In the genomic region with DNA sequence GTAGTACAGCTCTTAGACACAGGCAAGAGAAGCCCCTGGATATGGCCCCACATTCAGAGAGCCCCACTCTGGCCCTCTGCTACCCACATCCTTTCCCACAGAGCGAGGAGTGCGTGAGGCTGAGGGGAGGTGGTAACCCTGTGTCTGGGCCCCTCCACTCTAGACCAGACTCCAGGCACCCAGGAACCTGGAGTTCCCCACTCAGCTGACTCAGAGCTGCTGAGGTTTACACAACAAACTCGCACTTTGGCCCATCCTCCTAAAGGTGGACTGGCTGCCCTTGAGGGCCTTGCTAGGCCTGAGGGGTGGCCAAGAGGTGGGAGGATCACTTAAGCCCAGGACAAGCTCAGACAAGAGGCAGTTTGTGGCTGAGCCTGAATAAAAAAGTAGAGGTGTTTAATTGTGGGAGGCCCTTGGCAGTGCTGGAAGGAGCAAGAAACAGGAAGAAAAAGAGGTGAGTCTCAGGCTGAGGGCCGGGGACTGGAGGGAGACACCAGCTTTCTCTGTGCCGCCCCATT, we compare ENCODE assay signal across 8 cellular contexts. TPM values are rescaled to one million over a fixed set of nuclear protein-coding genes. Genes with fewer than 3 reads are reported as not detected.
A peak's percentile ranks its signal among the peaks of the same experiment; 100 is the strongest.
DNase-seq lines count a peak whose midpoint lies in the region; ATAC-seq, FAIRE-seq and TF ChIP-seq lines count a peak whose summit lies in the region.

No MANE protein-coding gene starts in this region.

- no peak overlapping the region for H2BK120ac ChIP-seq in H1 (replicated peaks; ENCODE audit: low read depth, low read length)

- CTCF ChIA-PET in H1 (lab: Charles Lee; ENCODE audit: partially characterized antibody) = interaction anchor here (0.7 to 12.7 kb wide), 8 partner anchors 9 to 121 kb away, joined by 3 to 142 read pairs (median 4); partner anchors contain the start of gene MR1

- TF ChIP-seq POLR2A in NB4 (IDR thresholded peaks at IDR 0.05; ENCODE audit: extremely low read depth, insufficient read length) (no peak), H1 (IDR thresholded peaks at IDR 0.05; ENCODE audit: control extremely low read depth in 1 of 2, low read depth in 2 of 2, low read length in 2 of 2) (no peak)

- H3K4me2 ChIP-seq in H1 (ENCODE audit: insufficient read depth in 1 of 2, low read depth in 2 of 2, low read length in 2 of 2) = no peak overlapping the region
- H3K4me2 ChIP-seq in osteoblast (ENCODE audit: insufficient read depth, low read length) = no peak overlapping the region

- no peak overlapping the region for H3K27ac ChIP-seq in H1 (ENCODE audit: low read depth, low read length)
- no peak overlapping the region for H3K27ac ChIP-seq in osteoblast (ENCODE audit: low read depth, low read length)

- H3K14ac ChIP-seq in H1 (ENCODE audit: insufficient read length) = no peak overlapping the region

- no peak for TF ChIP-seq EP300 in H1 (IDR thresholded peaks at IDR 0.05; ENCODE audit: borderline replicate concordance in 1 of 2, low read depth in 2 of 2, low read length in 2 of 2)

- H4K20me1 ChIP-seq in H1 (replicated peaks in 1 of 2; ENCODE audit: control insufficient read depth in 1 of 2, insufficient read depth in 2 of 2, low read length in 2 of 2) (no peaks in the 10 kb centered on the region), osteoblast (ENCODE audit: insufficient read depth, low read length) (no peaks in the 10 kb centered on the region)

- H2AFZ ChIP-seq in H1 (ENCODE audit: low read length) (no peak overlapping the region), osteoblast (ENCODE audit: low read length) (no peak overlapping the region)

- H3K27me3 ChIP-seq in H1 (replicated peaks in 1 of 4; ENCODE audit: control insufficient read depth in 3 of 4, extremely low read depth in 1 of 4, insufficient read depth in 3 of 4, low read length in 3 of 4) = no peaks in the 10 kb centered on the region
- H3K27me3 ChIP-seq in osteoblast (ENCODE audit: insufficient read depth, low read length) = no peaks in the 10 kb centered on the region

- no peak overlapping the region for H2BK5ac ChIP-seq in H1 (ENCODE audit: low read depth, low read length)

- no peaks in the 10 kb centered on the region for H3K79me1 ChIP-seq in H1 (ENCODE audit: low read depth, low read length)

- peak overlapping the region; percentile 98 for H3K27ac Mint-ChIP-seq in stimulated activated effector memory CD8-positive, alpha-beta T cell treated with anti-CD3 and anti-CD28 coated beads, Interleukin-12 subunit alpha, Interleukin-12 subunit beta, amount 100 ng/mL, for 72 hours

- no peak overlapping the region for H3K4ac ChIP-seq in H1 (replicated peaks; ENCODE audit: insufficient read length, low read depth, low read length)

- H3K23ac ChIP-seq in H1 (ENCODE audit: insufficient read length) = no peak overlapping the region

- no peak overlapping the region for H3K18ac ChIP-seq in H1 (ENCODE audit: extremely low read depth, low read length)

- H3K36me3 ChIP-seq in H1 (ENCODE audit: control insufficient read depth in 2 of 4, insufficient read depth in 4 of 4, low read length in 3 of 4) = no peaks in the 10 kb centered on the region
- no peaks in the 10 kb centered on the region for H3K36me3 ChIP-seq in osteoblast (ENCODE audit: insufficient read depth, low read length)

- H3K36me3 Mint-ChIP-seq in stimulated activated effector memory CD8-positive, alpha-beta T cell treated with anti-CD3 and anti-CD28 coated beads, Interleukin-12 subunit alpha, Interleukin-12 subunit beta, amount 100 ng/mL, for 72 hours = peaks cover 66% of the 10 kb centered on the region

- no peak overlapping the region for H4K91ac ChIP-seq in H1 (replicated peaks; ENCODE audit: insufficient read length, low read length)

- no peaks in the 10 kb centered on the region for H3K79me2 ChIP-seq in H1 (ENCODE audit: control insufficient read depth in 1 of 2, insufficient read depth in 2 of 2, low read length in 2 of 2)
- H3K79me2 ChIP-seq in osteoblast (ENCODE audit: insufficient read depth, low read length) = no peaks in the 10 kb centered on the region

- peaks cover 54% of the 10 kb centered on the region for H3K4me1 Mint-ChIP-seq in stimulated activated effector memory CD8-positive, alpha-beta T cell treated with anti-CD3 and anti-CD28 coated beads, Interleukin-12 subunit alpha, Interleukin-12 subunit beta, amount 100 ng/mL, for 72 hours

- H3K4me3 ChIP-seq in NB4 (ENCODE audit: low read depth, low read length) (no peak overlapping the region), H1 (ENCODE audit: extremely low read depth in 1 of 4, insufficient read depth in 2 of 4, low read depth in 3 of 4, low read length in 4 of 4) (no peak overlapping the region), osteoblast (ENCODE audit: insufficient read depth, low read length) (no peak overlapping the region)

- H2AK5ac ChIP-seq in H1 (ENCODE audit: low read depth, low read length) = no peak overlapping the region

- FAIRE-seq in H1 (lab: Jason Lieb, UNC) = no peak

- H3K4me1 ChIP-seq in H1 (replicated peaks in 1 of 4; ENCODE audit: control insufficient read depth in 3 of 4, insufficient read depth in 4 of 4, low read length in 3 of 4) (peaks cover 0 to 4% (median 2%) of the 10 kb centered on the region in 4 experiments; a peak in 4 of 7 replicates), osteoblast (ENCODE audit: insufficient read depth, low read length) (peaks cover 7% of the 10 kb centered on the region)

- no peaks in the 10 kb centered on the region for H3K23me2 ChIP-seq in H1 (ENCODE audit: low read depth, low read length)

- 0 out of 2 replicates have a peak overlapping the region, but pooled peaks have one; percentile 17 for H2BK12ac ChIP-seq in H1 (ENCODE audit: low read depth, low read length)

- peak; percentile 81 for DNase-seq in NB4 (ENCODE audit: low read depth)
- DNase-seq in H1 (ENCODE audit: low read depth in 1 of 2, low spot score in 2 of 2) = no peak
- peak; percentile 47 to 81 for DNase-seq in stimulated activated effector memory CD8-positive, alpha-beta T cell treated with anti-CD3 and anti-CD28 coated beads, Interleukin-12 subunit alpha, Interleukin-12 subunit beta, amount 100 ng/mL, for 72 hours (ENCODE audit: low spot score in 2 of 2)
- no peak for DNase-seq in SHP77 treated with DMSO at 0.1 percent for 48 hours (lab: John Stamatoyannopoulos, UW)
- no peak for DNase-seq in osteoblast (ENCODE audit: insufficient read length, low spot score, missing footprints)
- DNase-seq in NCI-H146 (lab: John Stamatoyannopoulos, UW) = no peak

- H3K4me3 Mint-ChIP-seq in stimulated activated effector memory CD8-positive, alpha-beta T cell treated with anti-CD3 and anti-CD28 coated beads, Interleukin-12 subunit alpha, Interleukin-12 subunit beta, amount 100 ng/mL, for 72 hours = peak overlapping the region; percentile 76

- no peak overlapping the region for H2BK20ac ChIP-seq in H1 (ENCODE audit: low read length)

- no peak for TF ChIP-seq RAD21 in H1 (IDR thresholded peaks at IDR 0.05 in 1 of 2, conservative IDR thresholded peaks at IDR 0.05 in 1 of 2; ENCODE audit: low read depth in 2 of 2, low read length in 2 of 2)

- no peak overlapping the region for H4K5ac ChIP-seq in H1 (ENCODE audit: insufficient read length, low read depth, low read length)

- H3K56ac ChIP-seq in H1 (replicated peaks; ENCODE audit: insufficient read length, low read depth, low read length) = no peak overlapping the region

- ATAC-seq in GM18499 (IDR thresholded peaks at IDR 0.05; ENCODE audit: insufficient read depth, unreplicated experiment) (peak; percentile 51), GM21737 (IDR thresholded peaks at IDR 0.05; ENCODE audit: unreplicated experiment) (peak; percentile 76)
- ATAC-seq in stimulated activated effector memory CD8-positive, alpha-beta T cell treated with anti-CD3 and anti-CD28 coated beads, Interleukin-12 subunit alpha, Interleukin-12 subunit beta, amount 100 ng/mL, for 72 hours = peak; percentile 100

- WGBS in H1 (ENCODE audit: extremely low coverage in 1 of 2, insufficient coverage in 1 of 2, insufficient read length in 1 of 2, insufficient replicate concordance in 2 of 2, low coverage in 1 of 2, low lambda C conversion rate in 2 of 2, missing lambda C conversion rate in 1 of 2), 2 experiments = 88% methylated on average over 5 of the region's 5 CpGs; no CpG with 5 or more reads in 1 of the 2 experiments

- POLR2A ChIA-PET in H1 (lab: Charles Lee; ENCODE audit: partially characterized antibody) = interaction anchor here (0.7 to 1.4 kb wide), 2 partner anchors 8 to 22 kb away, joined by 3 to 5 read pairs; no protein-coding TSS in a partner anchor

- no peak overlapping the region; the same call in 1 of the 2 replicates for H4K8ac ChIP-seq in H1 (ENCODE audit: extremely low read depth, insufficient read depth, low read length)

- H3K9me3 ChIP-seq in H1 (ENCODE audit: insufficient read depth in 2 of 2, low read depth in 1 of 2, low read length in 1 of 2) (peaks cover 0 to 3% of the 10 kb centered on the region in 2 experiments; a peak in 1 of 4 replicates), osteoblast (ENCODE audit: low read depth, low read length) (no peaks in the 10 kb centered on the region)

- no peaks in the 10 kb centered on the region for H3K9me3 Mint-ChIP-seq in stimulated activated effector memory CD8-positive, alpha-beta T cell treated with anti-CD3 and anti-CD28 coated beads, Interleukin-12 subunit alpha, Interleukin-12 subunit beta, amount 100 ng/mL, for 72 hours

- TF ChIP-seq CTCF in NB4 (IDR thresholded peaks at IDR 0.05; ENCODE audit: low read depth, low read length) = no peak
- no peak for TF ChIP-seq CTCF in H1 (IDR thresholded peaks at IDR 0.05; ENCODE audit: control extremely low read depth in 1 of 3, insufficient read depth in 1 of 3, low read depth in 1 of 3, low read length in 3 of 3)
- no peak for TF ChIP-seq CTCF in osteoblast (IDR thresholded peaks at IDR 0.05; ENCODE audit: extremely low read depth, low read depth, low read length)

- 0 out of 2 replicates have a peak overlapping the region, but pooled peaks have one; percentile 46 for H2BK15ac ChIP-seq in H1 (ENCODE audit: low read length)

- H3K9ac ChIP-seq in H1 (replicated peaks in 1 of 4; ENCODE audit: extremely low read depth in 1 of 4, low read depth in 3 of 4, low read length in 3 of 4) = no peak overlapping the region

RNA-seq across cellular contexts. Expression of gene MR1, which starts 10.7 kb away (rescaled TPM):
- 0.19 TPM in 1 of 2 replicates, not detected in the other for total RNA-seq in H1 (2021; fragmentation: NEBNext Ultra II Directional; extraction: Animal tissue kit (Norgen Biotek cat#: 25700))
- polyA plus RNA-seq in H1 (2011; rRNA removed) = 0.09 and 0.14 TPM in 2 replicates
- 0.19 TPM for polyA plus RNA-seq in H1 (2011; cell fraction: cytosol; rRNA removed)
- 0.04 TPM for polyA plus RNA-seq in H1 (2011; cell fraction: nucleus; rRNA removed)
- polyA plus RNA-seq in H1 (2012, experiment 1 of 2) = 0.07 to 0.41 TPM in 2 of 4 replicates, not detected in the others
- polyA plus RNA-seq in H1 (2012, experiment 2 of 2) = not detected
- 0.10 TPM for polyA plus RNA-seq in H1 (2013, experiment 1 of 2)
- 0.11 TPM for polyA plus RNA-seq in H1 (2013, experiment 2 of 2)
- 0.13 and 0.22 TPM in 2 replicates for polyA minus RNA-seq in H1 (2011; rRNA and poly(A)+ RNA removed)
- not detected for polyA minus RNA-seq in H1 (2011; cell fraction: cytosol; rRNA and poly(A)+ RNA removed)
- 0.40 TPM for polyA minus RNA-seq in H1 (2011; cell fraction: nucleus; rRNA and poly(A)+ RNA removed)
- 29.3 and 33.0 TPM in 2 replicates for total RNA-seq in osteoblast

RNA-seq across cellular contexts. Expression of gene STX6, which starts 21.8 kb away (rescaled TPM):
- total RNA-seq in H1 (2021; fragmentation: NEBNext Ultra II Directional; extraction: Animal tissue kit (Norgen Biotek cat#: 25700)) = 33.3 and 35.4 TPM in 2 replicates
- polyA plus RNA-seq in H1 (2011; rRNA removed) = 13.6 and 14.8 TPM in 2 replicates
- 18.9 TPM for polyA plus RNA-seq in H1 (2011; cell fraction: cytosol; rRNA removed)
- polyA plus RNA-seq in H1 (2011; cell fraction: nucleus; rRNA removed) = 12.6 TPM
- polyA plus RNA-seq in H1 (2012, experiment 1 of 2) = 19.8 to 22.5 TPM (median 20.3 TPM) in 4 replicates
- polyA plus RNA-seq in H1 (2012, experiment 2 of 2) = 5.8 TPM
- 15.7 TPM for polyA plus RNA-seq in H1 (2013, experiment 1 of 2)
- polyA plus RNA-seq in H1 (2013, experiment 2 of 2) = 16.9 TPM
- polyA minus RNA-seq in H1 (2011; rRNA and poly(A)+ RNA removed) = 37.5 and 39.1 TPM in 2 replicates
- 18.1 TPM for polyA minus RNA-seq in H1 (2011; cell fraction: cytosol; rRNA and poly(A)+ RNA removed)
- 32.9 TPM for polyA minus RNA-seq in H1 (2011; cell fraction: nucleus; rRNA and poly(A)+ RNA removed)
- 27.1 and 32.2 TPM in 2 replicates for total RNA-seq in osteoblast

RNA-seq across cellular contexts. Expression of gene IER5, which starts 44.0 kb away (rescaled TPM):
- total RNA-seq in H1 (2021; fragmentation: NEBNext Ultra II Directional; extraction: Animal tissue kit (Norgen Biotek cat#: 25700)) = 7.1 and 7.7 TPM in 2 replicates
- 3.5 and 4.3 TPM in 2 replicates for polyA plus RNA-seq in H1 (2011; rRNA removed)
- polyA plus RNA-seq in H1 (2011; cell fraction: cytosol; rRNA removed) = 5.5 TPM
- polyA plus RNA-seq in H1 (2011; cell fraction: nucleus; rRNA removed) = 6.0 TPM
- 7.1 to 7.5 TPM (median 7.2 TPM) in 4 replicates for polyA plus RNA-seq in H1 (2012, experiment 1 of 2)
- polyA plus RNA-seq in H1 (2012, experiment 2 of 2) = 6.3 TPM
- polyA plus RNA-seq in H1 (2013, experiment 1 of 2) = 3.4 TPM
- 3.4 TPM for polyA plus RNA-seq in H1 (2013, experiment 2 of 2)
- polyA minus RNA-seq in H1 (2011; rRNA and poly(A)+ RNA removed) = 3.2 and 4.0 TPM in 2 replicates
- polyA minus RNA-seq in H1 (2011; cell fraction: cytosol; rRNA and poly(A)+ RNA removed) = 6.9 TPM
- 14.5 TPM for polyA minus RNA-seq in H1 (2011; cell fraction: nucleus; rRNA and poly(A)+ RNA removed)
- 16.2 and 17.4 TPM in 2 replicates for total RNA-seq in osteoblast

Comparison
In these comparisons a context has a peak if more than half of its experiments do, and no peak if none do; other contexts are left out.
1. DNase-seq: peak in NB4 (single experiment) and stimulated activated effector memory CD8-positive, alpha-beta T cell treated with anti-CD3 and anti-CD28 coated beads, Interleukin-12 subunit alpha, Interleukin-12 subunit beta, amount 100 ng/mL, for 72 hours (2 of 2); none in H1 (0 of 2), SHP77 treated with DMSO at 0.1 percent for 48 hours (single experiment), osteoblast (single experiment) and NCI-H146 (single experiment).
2. RNA of gene MR1, which starts 10.7 kb away (total RNA-seq): 29.3 to 33.0 TPM in osteoblast; 0.19 TPM in H1; every median in the first group is over 10 times any median in the second.
3. Peak in every context shown above with its lines, with median percentiles within 50 percentile points of each other: ATAC-seq.